Comparison of ENCODE assay signal across 16 cellular contexts in the genomic region with DNA sequence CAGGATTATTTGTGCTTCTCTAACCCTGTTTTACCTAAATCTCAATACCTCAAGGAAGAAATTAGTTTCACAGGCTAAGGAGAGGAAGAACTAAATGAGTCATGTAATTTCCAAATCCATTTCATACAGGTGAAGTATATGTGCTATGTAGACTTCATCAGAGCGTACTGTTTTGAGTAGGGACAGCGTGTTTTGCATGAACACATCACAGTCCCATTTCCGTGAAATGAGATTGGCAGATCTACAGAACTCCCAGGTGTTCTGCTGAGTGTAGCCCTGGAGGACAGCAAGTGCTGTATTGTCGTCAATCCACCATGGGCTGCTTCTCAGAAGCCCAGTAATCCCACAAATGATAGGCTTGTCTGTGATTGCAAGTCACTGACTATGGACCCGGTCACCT.
A peak's percentile ranks its signal among the peaks of the same experiment; 100 is the strongest.
DNase-seq lines count a peak whose midpoint lies in the region; ATAC-seq and TF ChIP-seq lines count a peak whose summit lies in the region.
"Had no signal": no experiment of that assay in that cellular context is flagged by ENCODE, and none has a peak within 500 bp of the region (broad histone marks: within the 10 kb centered on the region; RNA-seq: fewer than 3 reads in every experiment).

No MANE protein-coding gene starts in this region.

- CTCF ChIA-PET in activated naive CD4-positive, alpha-beta T cell treated with anti-CD3 and anti-CD28 coated beads, Interleukin-2, amount 10 ng/mL, durations not matched to agents 7 days and 5 days (lab: Charles Lee) = interaction anchor here (0.7 kb wide), 1 partner anchor 193 kb away, joined by 4 read pairs; no protein-coding TSS in a partner anchor

- peak overlapping the region; percentile 46 for H3K27ac Mint-ChIP-seq in activated naive CD4-positive, alpha-beta T cell treated with anti-CD3 and anti-CD28 coated beads, Interleukin-2, amount 10 ng/mL, durations not matched to agents 7 days and 5 days
- H3K27ac Mint-ChIP-seq in IgD-negative memory B cell = peak overlapping the region in 2 of 3 donors; percentile 4 to 32
- H3K27ac Mint-ChIP-seq in stimulated activated naive B cell treated with anti-CD40 and anti-IgM and Interleukin-4, amounts not matched to agents 10 μg/mL and 1 μg/mL and 100 μg/mL, for 72 hours = peak overlapping the region; percentile 72

- no peaks in the 10 kb centered on the region for H3K27me3 ChIP-seq in foreskin keratinocyte
- H3K27me3 ChIP-seq: uterus had no signal

- peak; percentile 39 for ATAC-seq in HG02610 (IDR thresholded peaks at IDR 0.05; ENCODE audit: unreplicated experiment)
- ATAC-seq in stimulated activated naive B cell treated with anti-CD40 and anti-IgM and Interleukin-4, amounts not matched to agents 10 μg/mL and 1 μg/mL and 100 μg/mL, for 72 hours (replicated peaks) = peak in 1 of 2 donors; percentile 29
- ATAC-seq in foreskin keratinocyte = no peak
- ATAC-seq: mucosa of descending colon, psoas muscle had no signal

- no peak for DNase-seq in activated naive CD4-positive, alpha-beta T cell treated with anti-CD3 and anti-CD28 coated beads, Interleukin-2, amount 10 ng/mL, durations not matched to agents 7 days and 5 days
- no peak for DNase-seq in activated naive CD4-positive, alpha-beta T cell (lab: John Stamatoyannopoulos, UW)
- DNase-seq in stimulated activated naive B cell treated with anti-CD40 and anti-IgM and Interleukin-4, amounts not matched to agents 10 μg/mL and 1 μg/mL and 100 μg/mL, for 72 hours = no peak
- no peak for DNase-seq in effector CD4-positive, alpha-beta T cell
- no peak for DNase-seq in foreskin keratinocyte
- no peak for DNase-seq in SIG-M5 (lab: John Stamatoyannopoulos, UW)
- DNase-seq: activated CD4-positive, CD25-positive, alpha-beta regulatory T cell; glutamatergic neuron; kidney glomerular epithelial cell; MM.1S; mucosa of descending colon; psoas muscle; stimulated activated CD4-positive, alpha-beta T cell treated with anti-CD3 and anti-CD28 coated beads, Interleukin-2, amount 100 ng/mL, for 24 hours; uterus had no signal

- H3K4me1 ChIP-seq in foreskin keratinocyte = peaks cover 11% of the 10 kb centered on the region
- H3K4me1 ChIP-seq: psoas muscle, uterus had no signal

- H3K9me3 Mint-ChIP-seq in activated naive CD4-positive, alpha-beta T cell treated with anti-CD3 and anti-CD28 coated beads, Interleukin-2, amount 10 ng/mL, durations not matched to agents 7 days and 5 days = no peaks in the 10 kb centered on the region
- no peaks in the 10 kb centered on the region for H3K9me3 Mint-ChIP-seq in IgD-negative memory B cell
- H3K9me3 Mint-ChIP-seq in stimulated activated naive B cell treated with anti-CD40 and anti-IgM and Interleukin-4, amounts not matched to agents 10 μg/mL and 1 μg/mL and 100 μg/mL, for 72 hours = no peaks in the 10 kb centered on the region

- no peak overlapping the region for H3K27ac ChIP-seq in foreskin keratinocyte
- H3K27ac ChIP-seq: psoas muscle, uterus had no signal

- no peaks in the 10 kb centered on the region for H3K27me3 Mint-ChIP-seq in activated naive CD4-positive, alpha-beta T cell treated with anti-CD3 and anti-CD28 coated beads, Interleukin-2, amount 10 ng/mL, durations not matched to agents 7 days and 5 days
- no peaks in the 10 kb centered on the region for H3K27me3 Mint-ChIP-seq in IgD-negative memory B cell
- no peaks in the 10 kb centered on the region for H3K27me3 Mint-ChIP-seq in stimulated activated naive B cell treated with anti-CD40 and anti-IgM and Interleukin-4, amounts not matched to agents 10 μg/mL and 1 μg/mL and 100 μg/mL, for 72 hours

- H3K4me1 Mint-ChIP-seq in activated naive CD4-positive, alpha-beta T cell treated with anti-CD3 and anti-CD28 coated beads, Interleukin-2, amount 10 ng/mL, durations not matched to agents 7 days and 5 days = peaks cover 18% of the 10 kb centered on the region
- peaks cover 8 to 12% (median 12%) of the 10 kb centered on the region in 3 donors for H3K4me1 Mint-ChIP-seq in IgD-negative memory B cell
- H3K4me1 Mint-ChIP-seq in stimulated activated naive B cell treated with anti-CD40 and anti-IgM and Interleukin-4, amounts not matched to agents 10 μg/mL and 1 μg/mL and 100 μg/mL, for 72 hours = peaks cover 19 to 20% of the 10 kb centered on the region in 2 donors

- H3K4me3 Mint-ChIP-seq in activated naive CD4-positive, alpha-beta T cell treated with anti-CD3 and anti-CD28 coated beads, Interleukin-2, amount 10 ng/mL, durations not matched to agents 7 days and 5 days = no peak overlapping the region
- no peak overlapping the region for H3K4me3 Mint-ChIP-seq in IgD-negative memory B cell
- no peak overlapping the region for H3K4me3 Mint-ChIP-seq in stimulated activated naive B cell treated with anti-CD40 and anti-IgM and Interleukin-4, amounts not matched to agents 10 μg/mL and 1 μg/mL and 100 μg/mL, for 72 hours

- H3K36me3 Mint-ChIP-seq in activated naive CD4-positive, alpha-beta T cell treated with anti-CD3 and anti-CD28 coated beads, Interleukin-2, amount 10 ng/mL, durations not matched to agents 7 days and 5 days = peaks cover 70% of the 10 kb centered on the region
- peaks cover 8% of the 10 kb centered on the region for H3K36me3 Mint-ChIP-seq in IgD-negative memory B cell
- H3K36me3 Mint-ChIP-seq in stimulated activated naive B cell treated with anti-CD40 and anti-IgM and Interleukin-4, amounts not matched to agents 10 μg/mL and 1 μg/mL and 100 μg/mL, for 72 hours = peaks cover 61 to 71% of the 10 kb centered on the region in 2 donors

- TF ChIP-seq CTCF in foreskin keratinocyte (conservative IDR thresholded peaks at IDR 0.05) = no peak

Comparison
In these comparisons a context has a peak if more than half of its experiments do, and no peak if none do; other contexts are left out.
1. H3K27ac Mint-ChIP-seq: peak in every context shown above with its lines; median percentile 72 in stimulated activated naive B cell treated with anti-CD40 and anti-IgM and Interleukin-4, amounts not matched to agents 10 μg/mL and 1 μg/mL and 100 μg/mL, for 72 hours; 46 in activated naive CD4-positive, alpha-beta T cell treated with anti-CD3 and anti-CD28 coated beads, Interleukin-2, amount 10 ng/mL, durations not matched to agents 7 days and 5 days; 18 in IgD-negative memory B cell.